Comparison of ENCODE assay signal across 8 cellular contexts in genomic region chr12:108635201-108635996, GRCh38. TPM values are rescaled to one million over a fixed set of nuclear protein-coding genes. Genes with fewer than 3 reads are reported as not detected.
DNase-seq lines count a peak whose midpoint lies in the region; ATAC-seq and TF ChIP-seq lines count a peak whose summit lies in the region.

No MANE protein-coding gene starts in this region.

- no peak overlapping the region for H3K9ac ChIP-seq in HUES48 (ENCODE audit: low read depth, low read length)

- TF ChIP-seq POLR2A in GM18526 (IDR thresholded peaks at IDR 0.05; ENCODE audit: extremely low read depth, insufficient read length): peak; percentile 98

- H3K27ac ChIP-seq in HUES48 (ENCODE audit: low read depth, low read length): peak overlapping the region; percentile 52

- POLR2A ChIA-PET in activated CD4-positive, alpha-beta memory T cell treated with anti-CD3 and anti-CD28 coated beads for 36 hours (lab: Charles Lee): interaction anchor here (0.8 to 4.9 kb wide), 12 partner anchors 8 to 222 kb away, joined by 3 to 66 read pairs (median 6); partner anchors contain the start of genes ISCU, SART3 and SSH1

- DNase-seq in activated CD4-positive, alpha-beta memory T cell treated with anti-CD3 and anti-CD28 coated beads for 36 hours: peak; percentile 73
- DNase-seq in mucosa of descending colon (peak in 1 of 3 donors; percentile 46), epidermal melanocyte (ENCODE audit: insufficient read length, low spot score) (no peak), mesothelial cell of epicardium (ENCODE audit: low spot score in 2 of 2, unreplicated experiment in 2 of 2) (no peak), NCI-H128 (lab: John Stamatoyannopoulos, UW; ENCODE audit: unreplicated experiment) (no peak)

- peak overlapping the region; percentile 97 for H3K27ac Mint-ChIP-seq in activated CD4-positive, alpha-beta memory T cell treated with anti-CD3 and anti-CD28 coated beads for 36 hours
- no peak overlapping the region for H3K27ac Mint-ChIP-seq in mesothelial cell of epicardium

- peaks cover 18% of the 10 kb centered on the region for H3K36me3 Mint-ChIP-seq in activated CD4-positive, alpha-beta memory T cell treated with anti-CD3 and anti-CD28 coated beads for 36 hours
- H3K36me3 Mint-ChIP-seq in mesothelial cell of epicardium: no peaks in the 10 kb centered on the region

- peaks cover 51% of the 10 kb centered on the region for H3K4me1 Mint-ChIP-seq in activated CD4-positive, alpha-beta memory T cell treated with anti-CD3 and anti-CD28 coated beads for 36 hours (ENCODE audit: low read depth)
- H3K4me1 Mint-ChIP-seq in mesothelial cell of epicardium: peaks cover 30% of the 10 kb centered on the region

- no peak for TF ChIP-seq CTCF in mucosa of descending colon (IDR thresholded peaks at IDR 0.05)
- no peak for TF ChIP-seq CTCF in mesothelial cell of epicardium (IDR thresholded peaks at IDR 0.05; ENCODE audit: unreplicated experiment)

- H3K9me3 ChIP-seq in HUES48 (ENCODE audit: control insufficient read depth, insufficient read depth, low read length) (no peaks in the 10 kb centered on the region), mucosa of descending colon (no peaks in the 10 kb centered on the region)

- peak; percentile 49 for ATAC-seq in GM21619 (IDR thresholded peaks at IDR 0.05; ENCODE audit: unreplicated experiment)
- peak; percentile 44 for ATAC-seq in mucosa of descending colon

- no peaks in the 10 kb centered on the region for H3K27me3 ChIP-seq in HUES48 (ENCODE audit: control insufficient read depth, insufficient read depth, low read length)

- peaks cover 42% of the 10 kb centered on the region for H3K4me1 ChIP-seq in HUES48 (ENCODE audit: control insufficient read depth, insufficient read depth, low read length)
- H3K4me1 ChIP-seq in mucosa of descending colon (ENCODE audit: low read depth): peaks cover 6% of the 10 kb centered on the region

- H3K27me3 Mint-ChIP-seq in activated CD4-positive, alpha-beta memory T cell treated with anti-CD3 and anti-CD28 coated beads for 36 hours: no peaks in the 10 kb centered on the region
- H3K27me3 Mint-ChIP-seq in mesothelial cell of epicardium (ENCODE audit: low read depth): no peaks in the 10 kb centered on the region

- no peaks in the 10 kb centered on the region for H3K9me3 Mint-ChIP-seq in activated CD4-positive, alpha-beta memory T cell treated with anti-CD3 and anti-CD28 coated beads for 36 hours
- no peaks in the 10 kb centered on the region for H3K9me3 Mint-ChIP-seq in mesothelial cell of epicardium

- H3K36me3 ChIP-seq in HUES48 (ENCODE audit: control insufficient read depth, insufficient read depth, low read length): no peaks in the 10 kb centered on the region
- no peaks in the 10 kb centered on the region for H3K36me3 ChIP-seq in mucosa of descending colon (ENCODE audit: low read depth)

- CTCF ChIA-PET in activated CD4-positive, alpha-beta memory T cell treated with anti-CD3 and anti-CD28 coated beads for 36 hours (lab: Charles Lee): interaction anchor here (1.0 to 15.0 kb wide), 11 partner anchors 9 to 315 kb away, joined by 3 to 207 read pairs (median 6); no protein-coding TSS in a partner anchor

- H3K4me3 ChIP-seq in HUES48 (ENCODE audit: low read depth, low read length): no peak overlapping the region
- no peak overlapping the region for H3K4me3 ChIP-seq in mucosa of descending colon

- H3K4me3 Mint-ChIP-seq in activated CD4-positive, alpha-beta memory T cell treated with anti-CD3 and anti-CD28 coated beads for 36 hours: peak overlapping the region; percentile 97
- no peak overlapping the region for H3K4me3 Mint-ChIP-seq in mesothelial cell of epicardium

- intact Hi-C loops in activated CD4-positive, alpha-beta memory T cell treated with anti-CD3 and anti-CD28 coated beads for 36 hours (cut with micrococcal nuclease): loop anchor here (1.0 to 10.0 kb wide), 4 partner anchors 54 to 1311 kb away; partner anchors contain the start of genes ALKBH2, UNG and USP30
- intact Hi-C loops in mucosa of descending colon (cut with DNase I, micrococcal nuclease): no loop called here

RNA-seq across cellular contexts. Expression of gene SELPLG, which starts 1.7 kb away (rescaled TPM):
- 10 to 100 TPM; 56.8 to 60.1 TPM for total RNA-seq in activated CD4-positive, alpha-beta memory T cell treated with anti-CD3 and anti-CD28 coated beads for 36 hours
- 1 to 10 TPM; 3.3 to 6.5 (median 6.0) TPM for total RNA-seq in mucosa of descending colon
- 0.33 to 0.47 TPM in 2 of 3 replicates, not detected in the other for total RNA-seq in mesothelial cell of epicardium

RNA-seq across cellular contexts. Expression of gene TMEM119, which starts 37.5 kb away (rescaled TPM):
- under 1 TPM; 0.10 to 0.24 TPM for total RNA-seq in activated CD4-positive, alpha-beta memory T cell treated with anti-CD3 and anti-CD28 coated beads for 36 hours
- total RNA-seq in mucosa of descending colon (1 to 10 TPM; 4.1 to 7.0 (median 5.1) TPM), mesothelial cell of epicardium (37.6 to 43.2 TPM (median 41.2 TPM) in 3 replicates)

Comparison
In these comparisons a context has a peak if more than half of its experiments do, and no peak if none do; other contexts are left out.
1. RNA of gene SELPLG, which starts 1.7 kb away (total RNA-seq): 56.8 to 60.1 TPM in activated CD4-positive, alpha-beta memory T cell treated with anti-CD3 and anti-CD28 coated beads for 36 hours; 3.3 to 6.5 TPM in mucosa of descending colon and 0.33 to 0.47 TPM in mesothelial cell of epicardium; every median in the first group is over 4 times any median in the second.
2. RNA of gene TMEM119, which starts 37.5 kb away (total RNA-seq): 37.6 to 43.2 TPM in mesothelial cell of epicardium and 4.1 to 7.0 TPM in mucosa of descending colon; 0.10 to 0.24 TPM in activated CD4-positive, alpha-beta memory T cell treated with anti-CD3 and anti-CD28 coated beads for 36 hours; every median in the first group is over 4 times any median in the second.